Comparison of ENCODE assay signal across 15 cellular contexts in the genomic region with DNA sequence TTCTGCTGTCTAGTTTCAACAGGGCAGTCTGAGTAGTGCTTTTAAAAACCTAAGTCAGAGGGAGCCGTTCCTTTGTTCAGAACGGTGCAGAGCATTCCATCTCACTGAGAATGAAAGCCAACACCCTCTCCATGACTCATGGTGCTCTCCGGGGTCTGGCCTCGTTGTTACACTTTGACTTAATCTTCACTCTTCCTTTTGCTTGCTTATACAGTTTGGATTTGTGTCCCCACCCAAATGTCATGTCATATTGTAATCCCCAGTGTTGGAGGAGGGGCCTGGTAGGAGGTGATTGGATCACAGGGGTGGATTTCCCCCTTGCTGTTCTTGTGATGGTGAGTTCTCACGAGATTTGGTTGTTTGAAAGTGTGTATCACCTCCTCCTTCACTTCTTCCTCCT.
DNase-seq lines count a peak whose midpoint lies in the region; ATAC-seq and TF ChIP-seq lines count a peak whose summit lies in the region.
"Had no signal": no experiment of that assay in that cellular context is flagged by ENCODE, and none has a peak within 500 bp of the region (broad histone marks: within the 10 kb centered on the region; RNA-seq: fewer than 3 reads in every experiment).

No MANE protein-coding gene starts in this region.

- no peak overlapping the region for H2BK120ac ChIP-seq in mesendoderm (ENCODE audit: low read depth, low read length)

- H4K8ac ChIP-seq in mesendoderm (ENCODE audit: low read depth, low read length), result no peak overlapping the region

- no peak overlapping the region for H2BK5ac ChIP-seq in mesendoderm (ENCODE audit: low read length)

- H3K18ac ChIP-seq in mesendoderm (ENCODE audit: low read length), result no peak overlapping the region

- H3K4me3 ChIP-seq in AG09309 (ENCODE audit: control insufficient read depth, low read depth, low read length) (no peak overlapping the region), cardiac fibroblast (replicated peaks in 1 of 2; ENCODE audit: low read depth in 2 of 2, low read length in 2 of 2) (no peak overlapping the region), mesendoderm (ENCODE audit: low read length) (no peak overlapping the region), uterus (no peak overlapping the region)
- H3K4me3 ChIP-seq: pancreas, tibial artery had no signal

- H3K56ac ChIP-seq in mesendoderm (ENCODE audit: low read length), result no peak overlapping the region

- H3K4me1 ChIP-seq in mesendoderm (ENCODE audit: control insufficient read depth, low read depth, low read length), result no peaks in the 10 kb centered on the region
- H3K4me1 ChIP-seq in uterus, result no peaks in the 10 kb centered on the region
- H3K4me1 ChIP-seq: pancreas, tibial artery had no signal

- H3K27me3 ChIP-seq in mesendoderm (ENCODE audit: insufficient read depth, low read length, poor library complexity) (no peaks in the 10 kb centered on the region), uterus (no peaks in the 10 kb centered on the region)
- H3K27me3 ChIP-seq: pancreas, tibial artery had no signal

- no peak overlapping the region for H3K4me2 ChIP-seq in mesendoderm (ENCODE audit: low read length)

- no peak overlapping the region for H3K4ac ChIP-seq in mesendoderm (ENCODE audit: low read depth, low read length)

- no peaks in the 10 kb centered on the region for H3K79me2 ChIP-seq in mesendoderm (ENCODE audit: control insufficient read depth, insufficient read depth, low read length)

- H4K5ac ChIP-seq in mesendoderm (ENCODE audit: low read length), result no peak overlapping the region

- H3K23ac ChIP-seq in mesendoderm (ENCODE audit: low read length), result no peak overlapping the region

- no CpG with 5 or more reads among the region's 5 CpGs for WGBS in mesendoderm (ENCODE audit: extremely low coverage, insufficient coverage, low lambda C conversion rate)

- H3K27ac ChIP-seq in mesendoderm (ENCODE audit: low read depth, low read length), result no peak overlapping the region
- no peak overlapping the region for H3K27ac ChIP-seq in uterus
- H3K27ac ChIP-seq: pancreas, tibial artery had no signal

- intact Hi-C loops in uterus (cut with DNase I; ENCODE audit: low total_unique reads), result no loop called here

- no peak for TF ChIP-seq CTCF in AG09309 (IDR thresholded peaks at IDR 0.05; ENCODE audit: control insufficient read depth, insufficient read depth, low read depth, low read length, missing control alignments)
- TF ChIP-seq CTCF in cardiac fibroblast (IDR thresholded peaks at IDR 0.05; ENCODE audit: low read depth, low read length), result no peak
- TF ChIP-seq CTCF in uterus (IDR thresholded peaks at IDR 0.05), result no peak

- H3K36me3 ChIP-seq in mesendoderm (ENCODE audit: control insufficient read depth, insufficient read depth, low read length) (no peaks in the 10 kb centered on the region), uterus (no peaks in the 10 kb centered on the region)
- H3K36me3 ChIP-seq: pancreas, tibial artery had no signal

- no peak overlapping the region for H3K9ac ChIP-seq in mesendoderm (ENCODE audit: low read length)

- no peak overlapping the region for H2AK5ac ChIP-seq in mesendoderm (ENCODE audit: low read length)

- DNase-seq in AG09309 (ENCODE audit: low read depth) (peak; percentile 59), LHCN-M2 (ENCODE audit: low read depth) (peak; percentile 84), cardiac fibroblast (ENCODE audit: low read depth in 2 of 2) (peak; percentile 42 to 75), mesendoderm (peak; percentile 30), mucosa of gallbladder (ENCODE audit: low spot score) (no peak), NCI-H1105 (lab: John Stamatoyannopoulos, UW) (no peak), uterus (no peak)
- DNase-seq: activated CD4-positive, alpha-beta memory T cell treated with anti-CD3 and anti-CD28 coated beads for 36 hours; activated naive CD4-positive, alpha-beta T cell treated with Interleukin-2 at 50 U/mL for 16 hours; CD8-positive, alpha-beta memory T cell; effector CD8-positive, alpha-beta T cell; NCI-H446; pancreas; tibial artery had no signal

- H3K79me1 ChIP-seq in mesendoderm (ENCODE audit: low read length), result no peaks in the 10 kb centered on the region

- no peak for TF ChIP-seq POLR2A in uterus (IDR thresholded peaks at IDR 0.05)

- H3K9me3 ChIP-seq in uterus, result no peaks in the 10 kb centered on the region
- H3K9me3 ChIP-seq: pancreas, tibial artery had no signal

- H2BK15ac ChIP-seq in mesendoderm (replicated peaks; ENCODE audit: low read depth), result no peak overlapping the region

- no peak for ATAC-seq in GM18870 (IDR thresholded peaks at IDR 0.05; ENCODE audit: unreplicated experiment)

Comparison
In these comparisons a context has a peak if more than half of its experiments do, and no peak if none do; other contexts are left out.
1. DNase-seq: peak in AG09309 (single experiment), LHCN-M2 (single experiment), cardiac fibroblast (2 of 2) and mesendoderm (single experiment); none in mucosa of gallbladder (single experiment), NCI-H1105 (single experiment) and uterus (0 of 2).